ENCODE assay signal across 8 cellular contexts in the genomic region with DNA sequence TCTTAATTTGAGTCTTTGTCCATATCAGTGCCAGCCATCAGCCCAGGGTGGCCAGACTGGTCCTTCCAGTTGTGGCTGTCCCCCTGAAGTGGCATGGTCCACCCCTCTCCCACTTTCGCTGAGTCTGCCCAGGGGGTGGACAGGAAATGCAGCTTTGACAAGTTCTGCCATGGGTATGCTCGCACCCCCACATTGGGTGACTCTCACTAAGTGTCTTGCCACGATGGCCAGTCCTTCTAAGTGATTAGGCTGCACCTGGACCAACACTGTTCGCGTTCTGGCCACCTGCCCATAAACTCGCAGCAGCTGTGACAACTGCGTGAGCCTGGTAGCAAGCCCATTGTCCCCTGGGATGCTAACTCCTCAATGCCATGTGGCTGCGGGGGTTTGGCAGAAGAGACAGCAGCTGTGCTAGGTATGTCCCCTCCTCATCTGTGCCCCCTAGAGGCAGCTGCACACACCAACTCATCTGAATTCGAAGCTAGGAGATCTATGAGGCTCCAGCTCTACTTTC. TPM values are rescaled to one million over a fixed set of nuclear protein-coding genes. Genes with fewer than 3 reads are reported as not detected.
A peak's percentile ranks its signal among the peaks of the same experiment; 100 is the strongest.
DNase-seq lines count a peak whose midpoint lies in the region; ATAC-seq and TF ChIP-seq lines count a peak whose summit lies in the region.

No MANE protein-coding gene starts in this region.

- H3K27ac Mint-ChIP-seq in GM23338 = no peak overlapping the region

- no peaks in the 10 kb centered on the region for H3K79me2 ChIP-seq in GM23338 (replicated peaks; ENCODE audit: insufficient read depth)

- no peaks in the 10 kb centered on the region for H3K9me3 ChIP-seq in tibial artery

- no peaks in the 10 kb centered on the region; the same call in 1 of the 2 replicates for H3K9me2 ChIP-seq in GM23338 (ENCODE audit: insufficient read depth)

- no peak overlapping the region for H3K4me2 ChIP-seq in GM23338

- H3K4me3 Mint-ChIP-seq in GM23338 = no peak overlapping the region

- peaks cover 7% of the 10 kb centered on the region for H3K27me3 Mint-ChIP-seq in GM23338 (ENCODE audit: insufficient read depth, low read depth, poor library complexity)

- no peaks in the 10 kb centered on the region for H3F3A ChIP-seq in GM23338 (replicated peaks; ENCODE audit: low read depth)

- intact Hi-C loops in tibial artery (cut with DNase I; ENCODE audit: low total_unique reads) = no loop called here

- H4K20me1 ChIP-seq in GM23338 (replicated peaks; ENCODE audit: insufficient read depth) = no peaks in the 10 kb centered on the region

- H3K4me1 Mint-ChIP-seq in GM23338 = peaks cover 15% of the 10 kb centered on the region

- H3K4me3 ChIP-seq in GM23338 (no peak overlapping the region), tibial artery (no peak overlapping the region)

- H3K9me3 Mint-ChIP-seq in GM23338 = no peaks in the 10 kb centered on the region; the same call in 2 of the 3 replicates

- no peak overlapping the region for H2AFZ ChIP-seq in GM23338

- peak; percentile 97 for ATAC-seq in GM23338

- H3K4me1 ChIP-seq in GM23338 (ENCODE audit: insufficient read depth) (peaks cover 2% of the 10 kb centered on the region; the same call in 1 of the 2 replicates), tibial artery (no peaks in the 10 kb centered on the region)

- TF ChIP-seq CTCF in GM23338 (conservative IDR thresholded peaks at IDR 0.05; ENCODE audit: low read depth in 2 of 2) (peak; percentile 65 to 77), tibial artery (IDR thresholded peaks at IDR 0.05) (no peak)

- H3K27me3 ChIP-seq in GM23338 (ENCODE audit: insufficient read depth) = no peaks in the 10 kb centered on the region
- H3K27me3 ChIP-seq in tibial artery = no peaks in the 10 kb centered on the region

- H3K36me3 ChIP-seq in GM23338 (ENCODE audit: insufficient read depth) = no peaks in the 10 kb centered on the region
- no peaks in the 10 kb centered on the region for H3K36me3 ChIP-seq in tibial artery

- H3K36me3 Mint-ChIP-seq in GM23338 (ENCODE audit: low read depth) = no peaks in the 10 kb centered on the region

- H3K27ac ChIP-seq in GM23338 (ENCODE audit: low read depth) = no peak overlapping the region
- no peak overlapping the region for H3K27ac ChIP-seq in tibial artery

- DNase-seq in GM03348 (ENCODE audit: low spot score) (peak; percentile 11), GM23338 (ENCODE audit: low spot score) (peak; percentile 83), NCI-H1092 treated with DMSO at 0.1 percent for 48 hours (lab: John Stamatoyannopoulos, UW) (peak; percentile 88), UCSD-AML1 (lab: John Stamatoyannopoulos, UW; ENCODE audit: unreplicated experiment) (peak; percentile 21), lung microvascular endothelial cell (ENCODE audit: low read depth in 2 of 2) (peak; percentile 29 to 83), tibial artery (no peak), AG08396 (ENCODE audit: low spot score) (no peak)
- no peak for DNase-seq in stimulated activated CD8-positive, alpha-beta memory T cell treated with anti-CD3 and anti-CD28 coated beads, Interleukin-4, amount 100 ng/mL, for 48 hours

TF ChIP-seq in GM23338, 12 proteins besides CTCF, POLR2A, EP300 and RAD21:
- TF ChIP-seq, protein P1, sequence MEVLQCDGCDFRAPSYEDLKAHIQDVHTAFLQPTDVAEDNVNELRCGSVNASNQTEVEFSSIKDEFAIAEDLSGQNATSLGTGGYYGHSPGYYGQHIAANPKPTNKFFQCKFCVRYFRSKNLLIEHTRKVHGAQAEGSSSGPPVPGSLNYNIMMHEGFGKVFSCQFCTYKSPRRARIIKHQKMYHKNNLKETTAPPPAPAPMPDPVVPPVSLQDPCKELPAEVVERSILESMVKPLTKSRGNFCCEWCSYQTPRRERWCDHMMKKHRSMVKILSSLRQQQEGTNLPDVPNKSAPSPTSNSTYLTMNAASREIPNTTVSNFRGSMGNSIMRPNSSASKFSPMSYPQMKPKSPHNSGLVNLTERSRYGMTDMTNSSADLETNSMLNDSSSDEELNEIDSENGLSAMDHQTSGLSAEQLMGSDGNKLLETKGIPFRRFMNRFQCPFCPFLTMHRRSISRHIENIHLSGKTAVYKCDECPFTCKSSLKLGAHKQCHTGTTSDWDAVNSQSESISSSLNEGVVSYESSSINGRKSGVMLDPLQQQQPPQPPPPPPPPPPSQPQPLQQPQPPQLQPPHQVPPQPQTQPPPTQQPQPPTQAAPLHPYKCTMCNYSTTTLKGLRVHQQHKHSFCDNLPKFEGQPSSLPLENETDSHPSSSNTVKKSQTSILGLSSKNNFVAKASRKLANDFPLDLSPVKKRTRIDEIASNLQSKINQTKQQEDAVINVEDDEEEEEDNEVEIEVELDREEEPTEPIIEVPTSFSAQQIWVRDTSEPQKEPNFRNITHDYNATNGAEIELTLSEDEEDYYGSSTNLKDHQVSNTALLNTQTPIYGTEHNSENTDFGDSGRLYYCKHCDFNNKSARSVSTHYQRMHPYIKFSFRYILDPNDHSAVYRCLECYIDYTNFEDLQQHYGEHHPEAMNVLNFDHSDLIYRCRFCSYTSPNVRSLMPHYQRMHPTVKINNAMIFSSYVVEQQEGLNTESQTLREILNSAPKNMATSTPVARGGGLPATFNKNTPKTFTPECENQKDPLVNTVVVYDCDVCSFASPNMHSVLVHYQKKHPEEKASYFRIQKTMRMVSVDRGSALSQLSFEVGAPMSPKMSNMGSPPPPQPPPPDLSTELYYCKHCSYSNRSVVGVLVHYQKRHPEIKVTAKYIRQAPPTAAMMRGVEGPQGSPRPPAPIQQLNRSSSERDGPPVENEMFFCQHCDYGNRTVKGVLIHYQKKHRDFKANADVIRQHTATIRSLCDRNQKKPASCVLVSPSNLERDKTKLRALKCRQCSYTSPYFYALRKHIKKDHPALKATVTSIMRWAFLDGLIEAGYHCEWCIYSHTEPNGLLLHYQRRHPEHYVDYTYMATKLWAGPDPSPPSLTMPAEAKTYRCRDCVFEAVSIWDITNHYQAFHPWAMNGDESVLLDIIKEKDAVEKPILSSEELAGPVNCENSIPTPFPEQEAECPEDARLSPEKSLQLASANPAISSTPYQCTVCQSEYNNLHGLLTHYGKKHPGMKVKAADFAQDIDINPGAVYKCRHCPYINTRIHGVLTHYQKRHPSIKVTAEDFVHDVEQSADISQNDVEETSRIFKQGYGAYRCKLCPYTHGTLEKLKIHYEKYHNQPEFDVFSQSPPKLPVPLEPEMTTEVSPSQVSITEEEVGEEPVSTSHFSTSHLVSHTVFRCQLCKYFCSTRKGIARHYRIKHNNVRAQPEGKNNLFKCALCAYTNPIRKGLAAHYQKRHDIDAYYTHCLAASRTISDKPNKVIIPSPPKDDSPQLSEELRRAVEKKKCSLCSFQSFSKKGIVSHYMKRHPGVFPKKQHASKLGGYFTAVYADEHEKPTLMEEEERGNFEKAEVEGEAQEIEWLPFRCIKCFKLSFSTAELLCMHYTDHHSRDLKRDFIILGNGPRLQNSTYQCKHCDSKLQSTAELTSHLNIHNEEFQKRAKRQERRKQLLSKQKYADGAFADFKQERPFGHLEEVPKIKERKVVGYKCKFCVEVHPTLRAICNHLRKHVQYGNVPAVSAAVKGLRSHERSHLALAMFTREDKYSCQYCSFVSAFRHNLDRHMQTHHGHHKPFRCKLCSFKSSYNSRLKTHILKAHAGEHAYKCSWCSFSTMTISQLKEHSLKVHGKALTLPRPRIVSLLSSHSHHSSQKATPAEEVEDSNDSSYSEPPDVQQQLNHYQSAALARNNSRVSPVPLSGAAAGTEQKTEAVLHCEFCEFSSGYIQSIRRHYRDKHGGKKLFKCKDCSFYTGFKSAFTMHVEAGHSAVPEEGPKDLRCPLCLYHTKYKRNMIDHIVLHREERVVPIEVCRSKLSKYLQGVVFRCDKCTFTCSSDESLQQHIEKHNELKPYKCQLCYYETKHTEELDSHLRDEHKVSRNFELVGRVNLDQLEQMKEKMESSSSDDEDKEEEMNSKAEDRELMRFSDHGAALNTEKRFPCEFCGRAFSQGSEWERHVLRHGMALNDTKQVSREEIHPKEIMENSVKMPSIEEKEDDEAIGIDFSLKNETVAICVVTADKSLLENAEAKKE (CRISPR knock-in tag; IDR thresholded peaks at IDR 0.05) = peak; percentile 81
- TF ChIP-seq POLR2AphosphoS5 (IDR thresholded peaks at IDR 0.05; ENCODE audit: low read depth) = no peak

RNA-seq across cellular contexts. Expression of gene LNX1, which starts 10.0 kb away (rescaled TPM):
- total RNA-seq in GM23338 (2014; rRNA removed; shearing (Covaris generic)) = 5.4 and 7.3 TPM in 2 replicates
- 5.0 and 6.4 TPM in 2 replicates for polyA plus RNA-seq in GM23338 (2016; fragmentation: Nextera tagmentation; extraction: Ambion mirVana)
- 3.5 and 10.1 TPM in 2 replicates for total RNA-seq in lung microvascular endothelial cell

Comparison
In these comparisons a context has a peak if more than half of its experiments do, and no peak if none do; other contexts are left out.
1. DNase-seq: peak in GM03348 (single experiment), GM23338 (single experiment), NCI-H1092 treated with DMSO at 0.1 percent for 48 hours (single experiment), UCSD-AML1 (single experiment) and lung microvascular endothelial cell (2 of 2); none in stimulated activated CD8-positive, alpha-beta memory T cell treated with anti-CD3 and anti-CD28 coated beads, Interleukin-4, amount 100 ng/mL, for 48 hours (single experiment), tibial artery (0 of 2) and AG08396 (single experiment).
2. CTCF ChIP-seq: peak in GM23338 (2 of 2); none in tibial artery (0 of 2).